ENCODE assay signal across 9 cellular contexts in genomic region chr9:122374885-122375420, GRCh38. TPM values are rescaled to one million over a fixed set of nuclear protein-coding genes. Genes with fewer than 3 reads are reported as not detected.
DNase-seq lines count a peak whose midpoint lies in the region; ATAC-seq and TF ChIP-seq lines count a peak whose summit lies in the region.
"Had no signal": no experiment of that assay in that cellular context is flagged by ENCODE, and none has a peak within 500 bp of the region (broad histone marks: within the 10 kb centered on the region; RNA-seq: fewer than 3 reads in every experiment).

No MANE protein-coding gene starts in this region.

- H3K4me1 Mint-ChIP-seq in CD4-positive, alpha-beta T cell (ENCODE audit: low read depth): peaks cover 5% of the 10 kb centered on the region

- intact Hi-C loops in CD4-positive, alpha-beta T cell (cut with DNase I, micrococcal nuclease): no loop called here

- H3K9me3 Mint-ChIP-seq in CD4-positive, alpha-beta T cell: no peaks in the 10 kb centered on the region

- H3K4me3 ChIP-seq in SK-N-SH (ENCODE audit: low read depth in 2 of 2, low read length in 1 of 2): no peak overlapping the region
- H3K4me3 ChIP-seq in foreskin fibroblast (ENCODE audit: low read depth in 1 of 2, low read length in 2 of 2): peak overlapping the region in 1 of 2 donors; percentile 30

- TF ChIP-seq RAD21 in SK-N-SH (IDR thresholded peaks at IDR 0.05; ENCODE audit: low read length): no peak

- no peak overlapping the region for H3K27ac Mint-ChIP-seq in CD4-positive, alpha-beta T cell

- CTCF ChIA-PET in SK-N-SH (lab: Yijun Ruan, JAX): interaction anchor here (1.0 to 2.2 kb wide), 4 partner anchors 15 to 276 kb away, joined by 3 to 10 read pairs (median 4); no protein-coding TSS in a partner anchor
- CTCF ChIA-PET in CD4-positive, alpha-beta T cell (lab: Charles Lee): no interaction called here

- H3K9me2 ChIP-seq in SK-N-SH: no peaks in the 10 kb centered on the region

- no peak for TF ChIP-seq EP300 in SK-N-SH (IDR thresholded peaks at IDR 0.05; ENCODE audit: borderline replicate concordance in 1 of 2, low read depth in 1 of 2, low read length in 1 of 2)

- no peak for TF ChIP-seq CTCF in SK-N-SH (IDR thresholded peaks at IDR 0.05)
- no peak for TF ChIP-seq CTCF in foreskin fibroblast (IDR thresholded peaks at IDR 0.05; ENCODE audit: low read depth, low read length)
- no peak for TF ChIP-seq CTCF in CD4-positive, alpha-beta T cell (IDR thresholded peaks at IDR 0.05)

- no peaks in the 10 kb centered on the region for H3K36me3 ChIP-seq in SK-N-SH (replicated peaks in 1 of 2; ENCODE audit: control insufficient read depth in 1 of 2, insufficient read depth in 2 of 2, low read length in 1 of 2)
- H3K36me3 ChIP-seq: neutrophil had no signal

- H3K9ac ChIP-seq in SK-N-SH: no peak overlapping the region

- H3K27me3 ChIP-seq in SK-N-SH (ENCODE audit: insufficient read depth): no peaks in the 10 kb centered on the region
- H3K27me3 ChIP-seq in CD4-positive, alpha-beta T cell (ENCODE audit: control insufficient read depth, insufficient read depth, low read length): peaks cover 22% of the 10 kb centered on the region

- H4K20me1 ChIP-seq in SK-N-SH (ENCODE audit: insufficient read depth): no peaks in the 10 kb centered on the region

- no peak for ATAC-seq in CD4-positive, alpha-beta T cell (ENCODE audit: poor library complexity)

- H3K4me3 Mint-ChIP-seq in CD4-positive, alpha-beta T cell: no peak overlapping the region

- H3K27me3 Mint-ChIP-seq in CD4-positive, alpha-beta T cell: peaks cover 57% of the 10 kb centered on the region

- no peaks in the 10 kb centered on the region for H3F3A ChIP-seq in SK-N-SH (replicated peaks; ENCODE audit: insufficient read depth)

- H3K36me3 Mint-ChIP-seq in CD4-positive, alpha-beta T cell (ENCODE audit: low read depth): no peaks in the 10 kb centered on the region

- H3K4me1 ChIP-seq in SK-N-SH (ENCODE audit: control insufficient read depth in 1 of 2, insufficient read depth in 2 of 2, low read depth in 1 of 2, low read length in 1 of 2): peaks cover 9 to 31% of the 10 kb centered on the region in 2 experiments; a peak in 3 of 4 replicates

- no peaks in the 10 kb centered on the region for H3K79me2 ChIP-seq in SK-N-SH (ENCODE audit: insufficient read depth)

- H3K4me2 ChIP-seq in SK-N-SH: peak overlapping the region; percentile 43; the same call in 1 of the 2 replicates

- 70% methylated on average over 6 of the region's 14 CpGs for WGBS in SK-N-SH (ENCODE audit: low lambda C conversion rate)

- POLR2A ChIA-PET in SK-N-SH (lab: Yijun Ruan, JAX): no interaction called here
- POLR2A ChIA-PET in CD4-positive, alpha-beta T cell (lab: Charles Lee): no interaction called here

- no peak overlapping the region for H3K27ac ChIP-seq in SK-N-SH (ENCODE audit: low read depth in 2 of 2, low read length in 1 of 2)
- H3K27ac ChIP-seq in CD4-positive, alpha-beta T cell (ENCODE audit: low read depth, low read length): no peak overlapping the region
- H3K27ac ChIP-seq: neutrophil had no signal

- DNase-seq in Daoy (ENCODE audit: low read depth) (peak; percentile 46), SK-N-SH (peak; percentile 68), foreskin fibroblast (peak; percentile 81 to 93), occipital lobe (lab: John Stamatoyannopoulos, UW) (peak; percentile 15), GDM1 (lab: John Stamatoyannopoulos, UW) (no peak), NCI-H446 (lab: John Stamatoyannopoulos, UW) (no peak)
- no peak for DNase-seq in CD4-positive, alpha-beta T cell
- no peak for DNase-seq in stimulated activated CD8-positive, alpha-beta memory T cell treated with anti-CD3 and anti-CD28 coated beads, Interleukin-4, amount 100 ng/mL, for 48 hours

- no peaks in the 10 kb centered on the region for H3K9me3 ChIP-seq in SK-N-SH
- H3K9me3 ChIP-seq in CD4-positive, alpha-beta T cell (ENCODE audit: control insufficient read depth, low read length): peaks cover 8% of the 10 kb centered on the region

- peak overlapping the region; percentile 70; the same call in 1 of the 2 replicates for H2AFZ ChIP-seq in SK-N-SH (ENCODE audit: low read depth)

TF ChIP-seq in SK-N-SH, 30 proteins besides CTCF, POLR2A, EP300 and RAD21:
- TF ChIP-seq, protein P1, sequence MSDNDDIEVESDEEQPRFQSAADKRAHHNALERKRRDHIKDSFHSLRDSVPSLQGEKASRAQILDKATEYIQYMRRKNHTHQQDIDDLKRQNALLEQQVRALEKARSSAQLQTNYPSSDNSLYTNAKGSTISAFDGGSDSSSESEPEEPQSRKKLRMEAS (IDR thresholded peaks at IDR 0.05; ENCODE audit: low read depth): 0 out of 2 replicates have a peak, but pooled peaks have one; percentile 36
- TF ChIP-seq SMC3 (IDR thresholded peaks at IDR 0.05; ENCODE audit: low read depth, low read length): no peak

RNA-seq across cellular contexts. Expression of gene PTGS1, which starts 4.1 kb away (rescaled TPM):
- 0.51 TPM in 1 of 2 replicates, not detected in the other for total RNA-seq in Daoy (2014; rRNA removed; shearing (Covaris generic))
- polyA plus RNA-seq in SK-N-SH (2012; rRNA removed): 4.0 and 5.4 TPM in 2 replicates
- 3.2 and 4.4 TPM in 2 replicates for polyA plus RNA-seq in SK-N-SH (2012; cell fraction: cytosol; rRNA removed)
- 4.9 and 5.0 TPM in 2 replicates for polyA plus RNA-seq in SK-N-SH (2012; cell fraction: nucleus; rRNA removed)
- total RNA-seq in occipital lobe: 0.47 TPM
- total RNA-seq in CD4-positive, alpha-beta T cell: under 1 TPM; 0.14 to 0.27 TPM

Comparison
In these comparisons a context has a peak if more than half of its experiments do, and no peak if none do; other contexts are left out.
1. DNase-seq: peak in Daoy (single experiment), SK-N-SH (single experiment), foreskin fibroblast (2 of 2) and occipital lobe (single experiment); none in GDM1 (single experiment), NCI-H446 (0 of 2), CD4-positive, alpha-beta T cell (0 of 10) and stimulated activated CD8-positive, alpha-beta memory T cell treated with anti-CD3 and anti-CD28 coated beads, Interleukin-4, amount 100 ng/mL, for 48 hours (single experiment).